Comparison of ENCODE assay signal across 9 cellular contexts in the genomic region with DNA sequence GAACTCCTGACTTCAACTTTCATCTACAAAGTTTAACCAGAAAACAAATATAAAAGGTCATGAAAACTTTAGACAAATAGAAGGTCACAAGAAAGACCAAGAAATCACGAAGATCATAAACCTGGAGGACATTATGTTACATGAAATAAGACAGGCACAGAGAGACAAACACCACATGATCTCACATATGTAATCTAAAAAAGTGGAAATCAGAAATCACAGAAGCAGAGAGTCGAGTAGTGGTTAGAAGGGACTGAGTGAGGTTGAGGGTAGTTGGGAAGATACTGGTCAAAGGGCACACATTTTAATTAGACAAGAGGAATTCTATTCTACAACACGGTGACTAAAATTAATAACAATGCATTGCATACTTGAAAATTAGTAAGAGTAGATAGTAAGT. TPM values are rescaled to one million over a fixed set of nuclear protein-coding genes. Genes with fewer than 3 reads are reported as not detected.
A peak's percentile ranks its signal among the peaks of the same experiment; 100 is the strongest.
DNase-seq lines count a peak whose midpoint lies in the region; ATAC-seq, FAIRE-seq and TF ChIP-seq lines count a peak whose summit lies in the region.
"Had no signal": no experiment of that assay in that cellular context is flagged by ENCODE, and none has a peak within 500 bp of the region (broad histone marks: within the 10 kb centered on the region; RNA-seq: fewer than 3 reads in every experiment).

No MANE protein-coding gene starts in this region.

- H3F3A ChIP-seq in GM23248 (ENCODE audit: insufficient read depth): peaks cover 7% of the 10 kb centered on the region; the same call in 1 of the 2 replicates

- CTCF ChIA-PET in activated B cell treated with CpG ODN at 0.5 μM for 24 hours (lab: Charles Lee): no interaction called here

- H3K27ac Mint-ChIP-seq in activated B cell treated with CpG ODN at 0.5 μM for 24 hours: peak overlapping the region; percentile 24

- H3K4me3 ChIP-seq in GM23248 (peak overlapping the region; percentile 88), kidney (ENCODE audit: low read length in 2 of 2) (peak overlapping the region; percentile 78 to 79)

- in situ Hi-C loops in ACHN (cut with HindIII; ENCODE audit: low pct_ligation_motif_present, low pct_unique_long_range_greater_than_20kb, low sequenced_read_pairs) (no loop called here), GM23248 (cut with MboI) (no loop called here)

- POLR2A ChIA-PET in activated B cell treated with CpG ODN at 0.5 μM for 24 hours (lab: Charles Lee): no interaction called here

- TF ChIP-seq CTCF in activated B cell treated with CpG ODN at 0.5 μM for 24 hours (IDR thresholded peaks at IDR 0.05): no peak
- no peak for TF ChIP-seq CTCF in kidney (IDR thresholded peaks at IDR 0.05; ENCODE audit: borderline replicate concordance, extremely low read depth, insufficient read depth)

- H3K9me3 ChIP-seq in GM23248 (ENCODE audit: low read depth): no peaks in the 10 kb centered on the region
- no peaks in the 10 kb centered on the region for H3K9me3 ChIP-seq in kidney (ENCODE audit: control insufficient read depth in 1 of 2, low read length in 2 of 2)

- peaks cover 21% of the 10 kb centered on the region for H3K4me1 Mint-ChIP-seq in activated B cell treated with CpG ODN at 0.5 μM for 24 hours

- peak; percentile 12 for DNase-seq in ACHN
- peak; percentile 11 for DNase-seq in GM23248
- DNase-seq in activated B cell treated with CpG ODN at 0.5 μM for 24 hours: no peak
- no peak for DNase-seq in kidney
- DNase-seq in middle frontal gyrus (ENCODE audit: extremely low spot score, low spot score): no peak
- DNase-seq in sciatic nerve (ENCODE audit: low spot score): no peak
- DNase-seq in urothelium cell line (ENCODE audit: low spot score): no peak
- DNase-seq: islet precursor cell had no signal

- no peak for ATAC-seq in activated B cell treated with CpG ODN at 0.5 μM for 24 hours (ENCODE audit: low read depth)
- ATAC-seq in sciatic nerve: no peak
- ATAC-seq in GM18858 (IDR thresholded peaks at IDR 0.05; ENCODE audit: unreplicated experiment): no peak

- H3K4me3 Mint-ChIP-seq in activated B cell treated with CpG ODN at 0.5 μM for 24 hours: peak overlapping the region; percentile 55

- H3K79me2 ChIP-seq in GM23248 (ENCODE audit: insufficient read depth): peaks cover 37% of the 10 kb centered on the region

- FAIRE-seq in kidney (lab: Jason Lieb, UNC) (no peak), urothelium cell line (lab: Jason Lieb, UNC) (no peak)

- no peaks in the 10 kb centered on the region for H3K9me3 Mint-ChIP-seq in activated B cell treated with CpG ODN at 0.5 μM for 24 hours

- H3K36me3 Mint-ChIP-seq in activated B cell treated with CpG ODN at 0.5 μM for 24 hours (ENCODE audit: low read depth): peaks cover 18% of the 10 kb centered on the region

- WGBS in GM23248 (ENCODE audit: low coverage in 1 of 2, low lambda C conversion rate in 2 of 2, missing lambda C conversion rate in 2 of 2), 2 experiments: 1 to 2% methylated on average over 3 of the region's 3 CpGs

- intact Hi-C loops in activated B cell treated with CpG ODN at 0.5 μM for 24 hours (cut with micrococcal nuclease): loop anchor here (5.0 kb wide), 1 partner anchor 752 kb away; the partner anchor contains the start of gene POLE4
- intact Hi-C loops in kidney (cut with DNase I): no loop called here
- intact Hi-C loops in sciatic nerve (cut with DNase I): no loop called here

- H3K36me3 ChIP-seq in GM23248 (ENCODE audit: low read depth): peaks cover under 1% of the 10 kb centered on the region; the same call in 1 of the 2 replicates
- no peaks in the 10 kb centered on the region for H3K36me3 ChIP-seq in kidney (ENCODE audit: control insufficient read depth in 1 of 2, insufficient read depth in 2 of 2, low read length in 2 of 2)

- H2AFZ ChIP-seq in GM23248: peak overlapping the region; percentile 69

- peak overlapping the region; percentile 88; the same call in 1 of the 2 replicates for H3K9ac ChIP-seq in GM23248
- H3K9ac ChIP-seq in kidney (ENCODE audit: low read length in 2 of 2): peak overlapping the region in 1 of 2 donors; percentile 20

- no peaks in the 10 kb centered on the region for H4K20me1 ChIP-seq in GM23248 (ENCODE audit: insufficient read depth)

- H3K27me3 ChIP-seq in GM23248 (replicated peaks; ENCODE audit: insufficient read depth): no peaks in the 10 kb centered on the region

- H3K9me2 ChIP-seq in GM23248 (ENCODE audit: insufficient read depth): no peaks in the 10 kb centered on the region

- no peaks in the 10 kb centered on the region for H3K27me3 Mint-ChIP-seq in activated B cell treated with CpG ODN at 0.5 μM for 24 hours

- H3K27ac ChIP-seq in GM23248 (no peak overlapping the region), kidney (ENCODE audit: low read depth in 2 of 2, low read length in 2 of 2) (no peak overlapping the region)

- H3K4me1 ChIP-seq in GM23248 (ENCODE audit: insufficient read depth) (peaks cover 32% of the 10 kb centered on the region), kidney (ENCODE audit: control insufficient read depth in 1 of 2, insufficient read depth in 1 of 2, low read depth in 1 of 2, low read length in 2 of 2) (peaks cover 0 to 3% of the 10 kb centered on the region in 2 donors)

- peak overlapping the region; percentile 90 for H3K4me2 ChIP-seq in GM23248 (ENCODE audit: unreplicated experiment)

RNA-seq across cellular contexts. Expression of gene GCFC2, which starts 1.4 kb away (rescaled TPM):
- total RNA-seq in GM23248 (2014; rRNA removed; shearing (Covaris generic)): 12.0 and 19.3 TPM in 2 replicates
- polyA plus RNA-seq in GM23248 (2016; fragmentation: Nextera tagmentation; extraction: Ambion mirVana) (11.9 and 12.3 TPM in 2 replicates), kidney (ENCODE audit: insufficient read depth, low read depth, low replicate concordance) (27.3 TPM)
- total RNA-seq in activated B cell treated with CpG ODN at 0.5 μM for 24 hours (26.2 and 27.5 TPM in 2 replicates), kidney (26.7 TPM), sciatic nerve (27.0 TPM)

Comparison
In these comparisons a context has a peak if more than half of its experiments do, and no peak if none do; other contexts are left out.
1. DNase-seq: peak in ACHN (single experiment) and GM23248 (single experiment); none in activated B cell treated with CpG ODN at 0.5 μM for 24 hours (single experiment), kidney (single experiment), middle frontal gyrus (single experiment), sciatic nerve (single experiment) and urothelium cell line (single experiment).